In the genomic region with DNA sequence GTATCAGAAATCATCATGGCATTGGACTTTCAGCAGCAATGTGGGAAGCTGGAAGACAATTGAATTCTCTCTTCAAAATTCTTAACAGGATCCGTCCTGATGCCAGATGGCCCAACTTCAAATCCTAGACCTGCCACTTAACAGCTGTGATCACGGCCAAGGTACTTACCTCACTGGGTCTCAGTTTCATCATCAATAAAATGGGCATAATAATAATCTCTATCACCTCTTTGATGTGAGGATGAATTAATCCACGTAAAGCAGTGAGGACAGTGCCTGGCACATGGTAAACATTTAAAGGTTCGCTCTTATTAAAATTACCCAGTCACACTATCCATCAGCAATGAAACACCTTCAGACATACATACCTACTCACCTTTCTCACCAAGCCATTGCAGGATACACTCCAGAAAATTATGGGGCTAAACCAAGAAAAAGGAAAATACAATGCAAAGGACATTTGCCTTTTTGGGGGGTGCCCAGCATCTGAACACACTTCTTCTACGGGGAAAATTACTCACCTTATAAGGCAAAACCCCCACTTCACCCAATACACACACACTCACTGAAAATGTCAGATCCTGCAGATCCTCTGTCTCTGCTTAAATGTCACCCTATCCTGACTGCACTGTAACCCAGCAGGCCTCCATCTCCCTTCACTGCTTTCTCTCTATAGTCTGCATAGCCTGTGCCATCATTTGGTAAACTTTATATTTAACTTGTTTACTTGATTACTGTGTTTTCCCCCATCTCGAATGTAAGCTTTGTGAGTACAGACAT, we compare ENCODE assay signal across 23 cellular contexts. TPM values are rescaled to one million over a fixed set of nuclear protein-coding genes. Genes with fewer than 3 reads are reported as not detected.
DNase-seq lines count a peak whose midpoint lies in the region; ATAC-seq and TF ChIP-seq lines count a peak whose summit lies in the region.
"Had no signal": no experiment of that assay in that cellular context is flagged by ENCODE, and none has a peak within 500 bp of the region (broad histone marks: within the 10 kb centered on the region; RNA-seq: fewer than 3 reads in every experiment).

No MANE protein-coding gene starts in this region.

- H3K4me2 ChIP-seq in osteoblast (ENCODE audit: insufficient read depth, low read length): no peak overlapping the region
- H3K4me2 ChIP-seq: A549; BLaER1 treated with 17β-estradiol and CSF1 and Interleukin-3, amounts not matched to agents 10 nM and 100 nM had no signal

- H4K20me1 ChIP-seq in osteoblast (ENCODE audit: insufficient read depth, low read length): peaks cover 21% of the 10 kb centered on the region
- H4K20me1 ChIP-seq: BLaER1 treated with 17β-estradiol and CSF1 and Interleukin-3, amounts not matched to agents 10 nM and 100 nM had no signal

- peaks cover 11% of the 10 kb centered on the region for H3K27me3 Mint-ChIP-seq in activated naive CD8-positive, alpha-beta T cell treated with anti-CD3 and anti-CD28 coated beads, Interleukin-2, amount 50 U/mL, for 24 hours
- H3K27me3 Mint-ChIP-seq in activated naive CD8-positive, alpha-beta T cell treated with anti-CD3 and anti-CD28 coated beads for 36 hours: peaks cover 3% of the 10 kb centered on the region
- H3K27me3 Mint-ChIP-seq in stimulated activated naive CD8-positive, alpha-beta T cell treated with anti-CD3 and anti-CD28 coated beads, Interleukin-15, amount 100 ng/mL, for 72 hours: peaks cover 6% of the 10 kb centered on the region

- no peak overlapping the region for H3K27ac Mint-ChIP-seq in activated naive CD8-positive, alpha-beta T cell treated with anti-CD3 and anti-CD28 coated beads, Interleukin-2, amount 50 U/mL, for 24 hours
- no peak overlapping the region for H3K27ac Mint-ChIP-seq in activated naive CD8-positive, alpha-beta T cell treated with anti-CD3 and anti-CD28 coated beads for 36 hours
- no peak overlapping the region for H3K27ac Mint-ChIP-seq in stimulated activated naive CD8-positive, alpha-beta T cell treated with anti-CD3 and anti-CD28 coated beads, Interleukin-15, amount 100 ng/mL, for 72 hours
- H3K27ac Mint-ChIP-seq: CD4-positive, alpha-beta T cell; CD8-positive, alpha-beta memory T cell; H9 had no signal

- H3K27ac ChIP-seq in osteoblast (ENCODE audit: low read depth, low read length): no peak overlapping the region
- H3K27ac ChIP-seq: A549; BLaER1 treated with 17β-estradiol and CSF1 and Interleukin-3, amounts not matched to agents 10 nM and 100 nM; GM23248 had no signal

- H2AFZ ChIP-seq in osteoblast (ENCODE audit: low read length): no peak overlapping the region
- H2AFZ ChIP-seq: GM23248 had no signal

- H3K79me2 ChIP-seq in osteoblast (ENCODE audit: insufficient read depth, low read length): no peaks in the 10 kb centered on the region

- H3K4me1 ChIP-seq in osteoblast (ENCODE audit: insufficient read depth, low read length): peaks cover 9% of the 10 kb centered on the region
- H3K4me1 ChIP-seq: A549; BE2C; BLaER1 treated with 17β-estradiol and CSF1 and Interleukin-3, amounts not matched to agents 10 nM and 100 nM had no signal

- ATAC-seq in activated naive CD8-positive, alpha-beta T cell treated with anti-CD3 and anti-CD28 coated beads, Interleukin-2, amount 50 U/mL, for 24 hours: peak; percentile 62
- ATAC-seq in stimulated activated naive CD8-positive, alpha-beta T cell treated with anti-CD3 and anti-CD28 coated beads, Interleukin-15, Interleukin-2, amounts not matched to agents 100 U/mL and 50 U/mL, for 24 hours: peak; percentile 70
- ATAC-seq in stimulated activated naive CD8-positive, alpha-beta T cell treated with anti-CD3 and anti-CD28 coated beads, Interleukin-15, amount 100 ng/mL, for 72 hours: no peak
- no peak for ATAC-seq in HG02973 (IDR thresholded peaks at IDR 0.05; ENCODE audit: unreplicated experiment)
- ATAC-seq: A549, GM12878, HCT116 had no signal

- H3K36me3 ChIP-seq in osteoblast (ENCODE audit: insufficient read depth, low read length): no peaks in the 10 kb centered on the region
- H3K36me3 ChIP-seq: BE2C; BLaER1 treated with 17β-estradiol and CSF1 and Interleukin-3, amounts not matched to agents 10 nM and 100 nM had no signal

- H3K4me3 Mint-ChIP-seq in activated naive CD8-positive, alpha-beta T cell treated with anti-CD3 and anti-CD28 coated beads, Interleukin-2, amount 50 U/mL, for 24 hours: no peak overlapping the region
- H3K4me3 Mint-ChIP-seq in activated naive CD8-positive, alpha-beta T cell treated with anti-CD3 and anti-CD28 coated beads for 36 hours: no peak overlapping the region
- H3K4me3 Mint-ChIP-seq in stimulated activated naive CD8-positive, alpha-beta T cell treated with anti-CD3 and anti-CD28 coated beads, Interleukin-15, amount 100 ng/mL, for 72 hours: no peak overlapping the region
- H3K4me3 Mint-ChIP-seq: CD14-positive monocyte; CD4-positive, alpha-beta T cell; CD8-positive, alpha-beta memory T cell; H9 had no signal

- no peak overlapping the region for H3K4me3 ChIP-seq in osteoblast (ENCODE audit: insufficient read depth, low read length)
- H3K4me3 ChIP-seq: A549; BLaER1 treated with 17β-estradiol and CSF1 and Interleukin-3, amounts not matched to agents 10 nM and 100 nM; GM12878; GM23248 had no signal

- H3K36me3 Mint-ChIP-seq in activated naive CD8-positive, alpha-beta T cell treated with anti-CD3 and anti-CD28 coated beads, Interleukin-2, amount 50 U/mL, for 24 hours (ENCODE audit: low read depth): no peaks in the 10 kb centered on the region
- H3K36me3 Mint-ChIP-seq in activated naive CD8-positive, alpha-beta T cell treated with anti-CD3 and anti-CD28 coated beads for 36 hours: no peaks in the 10 kb centered on the region
- H3K36me3 Mint-ChIP-seq: CD14-positive monocyte; CD8-positive, alpha-beta memory T cell had no signal

- H3K9me3 Mint-ChIP-seq in activated naive CD8-positive, alpha-beta T cell treated with anti-CD3 and anti-CD28 coated beads, Interleukin-2, amount 50 U/mL, for 24 hours: no peaks in the 10 kb centered on the region
- H3K9me3 Mint-ChIP-seq in activated naive CD8-positive, alpha-beta T cell treated with anti-CD3 and anti-CD28 coated beads for 36 hours: no peaks in the 10 kb centered on the region
- H3K9me3 Mint-ChIP-seq in stimulated activated naive CD8-positive, alpha-beta T cell treated with anti-CD3 and anti-CD28 coated beads, Interleukin-15, amount 100 ng/mL, for 72 hours: peaks cover 0 to 5% of the 10 kb centered on the region in 2 donors
- H3K9me3 Mint-ChIP-seq: CD14-positive monocyte; CD4-positive, alpha-beta T cell; CD8-positive, alpha-beta memory T cell had no signal

- no peak for TF ChIP-seq CTCF in osteoblast (IDR thresholded peaks at IDR 0.05; ENCODE audit: extremely low read depth, low read depth, low read length)

- no peaks in the 10 kb centered on the region for H3K27me3 ChIP-seq in osteoblast (ENCODE audit: insufficient read depth, low read length)
- H3K27me3 ChIP-seq: BE2C; BLaER1 treated with 17β-estradiol and CSF1 and Interleukin-3, amounts not matched to agents 10 nM and 100 nM had no signal

- H3K4me1 Mint-ChIP-seq in activated naive CD8-positive, alpha-beta T cell treated with anti-CD3 and anti-CD28 coated beads, Interleukin-2, amount 50 U/mL, for 24 hours: no peaks in the 10 kb centered on the region
- H3K4me1 Mint-ChIP-seq in activated naive CD8-positive, alpha-beta T cell treated with anti-CD3 and anti-CD28 coated beads for 36 hours: no peaks in the 10 kb centered on the region
- H3K4me1 Mint-ChIP-seq in stimulated activated naive CD8-positive, alpha-beta T cell treated with anti-CD3 and anti-CD28 coated beads, Interleukin-15, amount 100 ng/mL, for 72 hours: no peaks in the 10 kb centered on the region
- H3K4me1 Mint-ChIP-seq: CD14-positive monocyte; CD8-positive, alpha-beta memory T cell had no signal

- no peak for DNase-seq in activated naive CD8-positive, alpha-beta T cell treated with anti-CD3 and anti-CD28 coated beads, Interleukin-2, amount 50 U/mL, for 24 hours
- DNase-seq in activated naive CD8-positive, alpha-beta T cell treated with anti-CD3 and anti-CD28 coated beads for 36 hours: no peak
- no peak for DNase-seq in stimulated activated naive CD8-positive, alpha-beta T cell treated with anti-CD3 and anti-CD28 coated beads, Interleukin-15, Interleukin-2, amounts not matched to agents 100 U/mL and 50 U/mL, for 24 hours
- no peak for DNase-seq in stimulated activated naive CD8-positive, alpha-beta T cell treated with anti-CD3 and anti-CD28 coated beads, Interleukin-15, amount 100 ng/mL, for 72 hours
- peak; percentile 42 for DNase-seq in osteoblast (ENCODE audit: insufficient read length, low spot score, missing footprints)
- DNase-seq: 8988T; ACHN; AML-193; BE2C; CD4-positive, alpha-beta T cell; CD8-positive, alpha-beta memory T cell; DMS 273 treated with DMSO at 0.1 percent for 48 hours; DMS79; EL; GDM1; GM23248; H9 had no signal

- no peaks in the 10 kb centered on the region for H3K9me3 ChIP-seq in osteoblast (ENCODE audit: low read depth, low read length)
- H3K9me3 ChIP-seq: A549; BE2C; BLaER1 treated with 17β-estradiol and CSF1 and Interleukin-3, amounts not matched to agents 10 nM and 100 nM had no signal

RNA-seq across cellular contexts. Expression of a gene that starts 21.7 kb away (rescaled TPM):
- total RNA-seq in activated naive CD8-positive, alpha-beta T cell treated with anti-CD3 and anti-CD28 coated beads for 36 hours: under 1 TPM in 1 of 2 experiments, not detected in 1; 0.10 TPM
- total RNA-seq in osteoblast: 2.4 and 2.9 TPM in 2 replicates
- total RNA-seq: CD4-positive, alpha-beta T cell; CD8-positive, alpha-beta memory T cell; GM12878 had no signal

Comparison
In these comparisons a context has a peak if more than half of its experiments do, and no peak if none do; other contexts are left out.
1. ATAC-seq: peak in activated naive CD8-positive, alpha-beta T cell treated with anti-CD3 and anti-CD28 coated beads, Interleukin-2, amount 50 U/mL, for 24 hours (single experiment) and stimulated activated naive CD8-positive, alpha-beta T cell treated with anti-CD3 and anti-CD28 coated beads, Interleukin-15, Interleukin-2, amounts not matched to agents 100 U/mL and 50 U/mL, for 24 hours (single experiment); none in stimulated activated naive CD8-positive, alpha-beta T cell treated with anti-CD3 and anti-CD28 coated beads, Interleukin-15, amount 100 ng/mL, for 72 hours (single experiment) and HG02973 (single experiment).